8 cellular contexts compared by ENCODE assay signal in genomic region chr7:67377939-67378862, GRCh38.
A peak's percentile ranks its signal among the peaks of the same experiment; 100 is the strongest.
DNase-seq lines count a peak whose midpoint lies in the region; ATAC-seq and TF ChIP-seq lines count a peak whose summit lies in the region.

No MANE protein-coding gene starts in this region.

- DNase-seq in GM12865 (ENCODE audit: low read depth) (peak; percentile 82), HFF-Myc (ENCODE audit: extremely low read depth, low read depth) (peak; percentile 33), NCI-H1048 (lab: John Stamatoyannopoulos, UW) (peak; percentile 32), SKM-1 treated with dmso at 0.1 percent for 144 hours (lab: John Stamatoyannopoulos, UW; ENCODE audit: unreplicated experiment) (peak; percentile 57), adrenal gland (peak; percentile 71 to 90 (median 79)), left ventricle myocardium superior (peak; percentile 67), retinal pigment epithelial cell (ENCODE audit: low read depth) (peak; percentile 11)

- H3K4me1 ChIP-seq in adrenal gland (replicated peaks in 1 of 2), result no peaks in the 10 kb centered on the region

- intact Hi-C loops in adrenal gland (cut with DNase I) (no loop called here), left ventricle myocardium superior (cut with micrococcal nuclease) (no loop called here)

- no peak for TF ChIP-seq POLR2A in adrenal gland (IDR thresholded peaks at IDR 0.05)

- H3K27ac ChIP-seq in adrenal gland, result no peak overlapping the region

- H3K4me3 ChIP-seq in GM12865 (ENCODE audit: low read depth, low read length), result no peak overlapping the region
- H3K4me3 ChIP-seq in HFF-Myc (replicated peaks; ENCODE audit: low read depth, low read length), result no peak overlapping the region
- H3K4me3 ChIP-seq in adrenal gland, result no peak overlapping the region
- no peak overlapping the region for H3K4me3 ChIP-seq in retinal pigment epithelial cell (ENCODE audit: low read length)

- no peaks in the 10 kb centered on the region for H3K9me3 ChIP-seq in adrenal gland (replicated peaks in 1 of 3)

- H3K36me3 ChIP-seq in adrenal gland (replicated peaks in 1 of 2), result no peaks in the 10 kb centered on the region

- TF ChIP-seq CTCF in GM12865 (IDR thresholded peaks at IDR 0.05; ENCODE audit: insufficient read depth, low read depth, low read length, missing control alignments) (peak; percentile 90), HFF-Myc (IDR thresholded peaks at IDR 0.05; ENCODE audit: low read depth, low read length, missing control alignments) (peak; percentile 79), adrenal gland (IDR thresholded peaks at IDR 0.05) (peak; percentile 66 to 83 (median 80)), retinal pigment epithelial cell (conservative IDR thresholded peaks at IDR 0.05; ENCODE audit: low read depth, low read length) (peak; percentile 86)

- no peaks in the 10 kb centered on the region for H3K27me3 ChIP-seq in adrenal gland

- peak; percentile 81 for ATAC-seq in left ventricle myocardium superior
- ATAC-seq in GM21390 (IDR thresholded peaks at IDR 0.05; ENCODE audit: unreplicated experiment), result no peak

- 35 to 55% (median 38%) methylated on average over 9 to 16 of the region's 16 CpGs for WGBS in adrenal gland, 4 donors

Comparison
In these comparisons a context has a peak if more than half of its experiments do, and no peak if none do; other contexts are left out.
1. DNase-seq: peak in every context shown above with its lines; median percentile 82 in GM12865; 79 in adrenal gland; 67 in left ventricle myocardium superior; 57 in SKM-1 treated with dmso at 0.1 percent for 144 hours; 33 in HFF-Myc; 32 in NCI-H1048; 11 in retinal pigment epithelial cell.